In the genomic region with DNA sequence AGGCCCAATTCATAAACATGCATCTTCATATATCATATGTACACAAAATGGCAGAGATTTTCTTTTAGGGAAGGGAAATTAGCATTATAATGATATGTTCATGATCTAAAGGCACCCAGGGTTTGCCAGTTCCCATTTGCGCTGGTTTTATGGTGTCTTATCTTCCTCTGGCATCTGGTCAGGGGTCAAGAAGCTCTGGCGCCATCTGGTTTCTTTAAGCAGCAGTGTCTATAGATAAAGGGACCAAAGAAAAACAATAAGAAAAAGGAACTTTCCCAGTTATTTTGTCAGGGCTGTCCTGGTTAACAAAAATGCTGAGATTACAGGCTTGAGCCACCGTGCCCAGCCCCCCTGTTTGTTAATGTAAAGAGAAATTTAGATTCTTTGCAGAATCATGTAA, we compare ENCODE assay signal across 8 cellular contexts. TPM values are rescaled to one million over a fixed set of nuclear protein-coding genes. Genes with fewer than 3 reads are reported as not detected.
A peak's percentile ranks its signal among the peaks of the same experiment; 100 is the strongest.
DNase-seq lines count a peak whose midpoint lies in the region; ATAC-seq and TF ChIP-seq lines count a peak whose summit lies in the region.

No MANE protein-coding gene starts in this region.

- no peaks in the 10 kb centered on the region for H4K20me1 ChIP-seq in HCT116 (ENCODE audit: insufficient read depth)
- no peaks in the 10 kb centered on the region for H4K20me1 ChIP-seq in hepatocyte (ENCODE audit: insufficient read depth, poor library complexity, severe bottlenecking)

- no peaks in the 10 kb centered on the region for H3K27me3 ChIP-seq in HCT116 (ENCODE audit: insufficient read depth, low read length)
- H3K27me3 ChIP-seq in hepatocyte: no peaks in the 10 kb centered on the region

- no peak overlapping the region for H3K9ac ChIP-seq in HCT116 (ENCODE audit: low read length)

- no peaks in the 10 kb centered on the region for H3K36me3 Mint-ChIP-seq in CD14-positive monocyte

- H3K9me2 ChIP-seq in HCT116 (ENCODE audit: insufficient read depth): no peaks in the 10 kb centered on the region
- H3K9me2 ChIP-seq in hepatocyte (replicated peaks; ENCODE audit: insufficient read depth): no peaks in the 10 kb centered on the region

- peak overlapping the region; percentile 37 to 77 (median 61) for H3K27ac Mint-ChIP-seq in CD14-positive monocyte

- H3K36me3 ChIP-seq in HCT116 (ENCODE audit: control insufficient read depth in 1 of 2, insufficient read depth in 2 of 2, low read length in 2 of 2) (no peaks in the 10 kb centered on the region), hepatocyte (replicated peaks; ENCODE audit: insufficient read depth, low read depth) (no peaks in the 10 kb centered on the region)

- intact Hi-C loops in CD14-positive monocyte (cut with micrococcal nuclease) (loop anchor here in 1 of 2 donors (5.0 kb wide), 1 partner anchor 547 kb away; no protein-coding TSS in a partner anchor), HCT116 (cut with micrococcal nuclease) (loop anchor here (1.0 to 10.0 kb wide), 2 partner anchors 130 to 544 kb away; partner anchors contain the start of gene SELENOK)

- CTCF ChIA-PET in HCT116 (lab: Charles Lee): interaction anchor here (0.7 to 1.0 kb wide), 2 partner anchors 10 to 104 kb away, joined by 3 to 4 read pairs; no protein-coding TSS in a partner anchor

- H2AFZ ChIP-seq in HCT116 (ENCODE audit: low read depth, low read length, poor library complexity, severe bottlenecking) (peak overlapping the region; percentile 91), hepatocyte (peak overlapping the region; percentile 12)

- H3K4me3 Mint-ChIP-seq in CD14-positive monocyte: no peak overlapping the region

- ATAC-seq in HCT116 (no peak), GM18519 (IDR thresholded peaks at IDR 0.05; ENCODE audit: low FRiP score, unreplicated experiment) (no peak)

- no peak for TF ChIP-seq POLR2A in HCT116 (IDR thresholded peaks at IDR 0.05; ENCODE audit: borderline replicate concordance, extremely low read depth, insufficient read depth, insufficient read length)

- BruUV-seq in HCT116 (replicated peaks; lab: Mats Ljungman, UMichigan): no TSS peak

- WGBS in hepatocyte (ENCODE audit: low lambda C conversion rate, missing lambda C conversion rate): 2% methylated on average over 3 of the region's 3 CpGs

- peaks cover 17% of the 10 kb centered on the region for H3K79me2 ChIP-seq in HCT116 (ENCODE audit: insufficient read depth, low read length)
- peaks cover 16% of the 10 kb centered on the region for H3K79me2 ChIP-seq in hepatocyte

- no peaks in the 10 kb centered on the region for H3K9me3 ChIP-seq in HCT116 (ENCODE audit: control insufficient read depth in 1 of 2, insufficient read depth in 1 of 2, low read depth in 1 of 2, low read length in 2 of 2)
- no peaks in the 10 kb centered on the region for H3K9me3 ChIP-seq in hepatocyte (ENCODE audit: low read depth)

- no peaks in the 10 kb centered on the region for H3K9me3 Mint-ChIP-seq in CD14-positive monocyte

- H3K4me1 ChIP-seq in HCT116 (ENCODE audit: control insufficient read depth in 1 of 2, insufficient read depth in 2 of 2, low read length in 2 of 2): peaks cover 6 to 30% of the 10 kb centered on the region in 2 experiments
- H3K4me1 ChIP-seq in hepatocyte (ENCODE audit: insufficient read depth): peaks cover 6% of the 10 kb centered on the region

- H3K4me1 Mint-ChIP-seq in CD14-positive monocyte: peaks cover 41% of the 10 kb centered on the region

- no peak for DNase-seq in CD14-positive monocyte (ENCODE audit: low spot score)
- peak; percentile 18 for DNase-seq in HCT116 (ENCODE audit: low read depth, low spot score)
- DNase-seq in SIG-M5 treated with dmso at 0.1 percent for 504 hours (lab: John Stamatoyannopoulos, UW; ENCODE audit: unreplicated experiment): peak; percentile 80
- DNase-seq in hepatocyte (ENCODE audit: low spot score): peak; percentile 74
- DNase-seq in activated gamma-delta T cell (lab: John Stamatoyannopoulos, UW): no peak
- DNase-seq in ureter (ENCODE audit: low spot score): no peak
- no peak for DNase-seq in GOT3 (lab: John Stamatoyannopoulos, UW)

- no peak overlapping the region for H3K4me3 ChIP-seq in HCT116 (replicated peaks in 1 of 2; ENCODE audit: low read depth in 1 of 2, low read length in 2 of 2)
- no peak overlapping the region for H3K4me3 ChIP-seq in hepatocyte

- H3K27ac ChIP-seq in HCT116 (ENCODE audit: low read depth, low read length): no peak overlapping the region
- peak overlapping the region; percentile 22 for H3K27ac ChIP-seq in hepatocyte

- peak; percentile 66 for TF ChIP-seq RAD21 in HCT116 (IDR thresholded peaks at IDR 0.05; ENCODE audit: low read depth)

- H3K27me3 Mint-ChIP-seq in CD14-positive monocyte (ENCODE audit: low read depth in 3 of 3): peaks cover 0 to 5% (median 0%) of the 10 kb centered on the region in 3 donors

- TF ChIP-seq CTCF in CD14-positive monocyte (IDR thresholded peaks at IDR 0.05) (peak; percentile 25), HCT116 (IDR thresholded peaks at IDR 0.05 in 2 of 3, conservative IDR thresholded peaks at IDR 0.05 in 1 of 3; ENCODE audit: borderline replicate concordance in 1 of 3, insufficient read depth in 1 of 3, low read depth in 2 of 3, low read length in 2 of 3) (peak; percentile 54 to 63 (median 55); a peak in 5 of 6 replicates), hepatocyte (IDR thresholded peaks at IDR 0.05; ENCODE audit: poor library complexity) (peak; percentile 52)

- H3K4me2 ChIP-seq in HCT116 (ENCODE audit: low read length): peak overlapping the region; percentile 34
- H3K4me2 ChIP-seq in hepatocyte: peak overlapping the region; percentile 41

- RAD21 ChIA-PET in HCT116 (lab: Charles Lee; ENCODE audit: low non-redundant PET in 1 of 2, low total read pairs in 2 of 2, uncharacterized antibody in 2 of 2, unreplicated experiment in 2 of 2): no interaction called here

- POLR2A ChIA-PET in HCT116 (lab: Charles Lee): no interaction called here

TF ChIP-seq in HCT116, 20 proteins besides CTCF, POLR2A, EP300 and RAD21:
- TF ChIP-seq TCF7L2 (IDR thresholded peaks at IDR 0.05; ENCODE audit: borderline replicate concordance, extremely low read depth, insufficient read depth, insufficient read length): no peak
- no peak for TF ChIP-seq EGR1 (IDR thresholded peaks at IDR 0.05; ENCODE audit: low read depth)
- no peak for TF ChIP-seq ATF3 (IDR thresholded peaks at IDR 0.05)
- TF ChIP-seq SIN3A (IDR thresholded peaks at IDR 0.05; ENCODE audit: low read depth): no peak
- no peak for TF ChIP-seq ZFX (IDR thresholded peaks at IDR 0.05)
- TF ChIP-seq REST (IDR thresholded peaks at IDR 0.05; ENCODE audit: low read depth): no peak
- TF ChIP-seq CEBPB (IDR thresholded peaks at IDR 0.05; ENCODE audit: low read depth): no peak
TF ChIP-seq in HCT116: peak in this region for 0.

RNA-seq across cellular contexts. Expression of gene DCP1A, which starts 3.3 kb away (rescaled TPM):
- 10 to 100 TPM; 19.3 to 25.4 TPM for polyA plus RNA-seq in CD14-positive monocyte
- 33.2 TPM for total RNA-seq in HCT116 (2021; ENCODE audit: unreplicated experiment)
- 20.4 and 21.8 TPM in 2 replicates for polyA plus RNA-seq in HCT116 (2012)
- 20.4 and 23.0 TPM in 2 replicates for total RNA-seq in hepatocyte
- polyA plus RNA-seq in hepatocyte: 28.2 and 34.5 TPM in 2 replicates
- total RNA-seq in ureter: 31.7 TPM

Comparison
In these comparisons a context has a peak if more than half of its experiments do, and no peak if none do; other contexts are left out.
1. DNase-seq: peak in HCT116 (single experiment), SIG-M5 treated with dmso at 0.1 percent for 504 hours (single experiment) and hepatocyte (single experiment); none in CD14-positive monocyte (single experiment), activated gamma-delta T cell (single experiment), ureter (single experiment) and GOT3 (single experiment).
2. Peak in every context shown above with its lines, with median percentiles within 50 percentile points of each other: CTCF ChIP-seq.